In genomic region chr20:2797136-2797983, GRCh38 we compare ENCODE assay signal across 27 cellular contexts. TPM values are rescaled to one million over a fixed set of nuclear protein-coding genes. Genes with fewer than 3 reads are reported as not detected.
"Had no signal": no experiment of that assay in that cellular context is flagged by ENCODE, and none has a peak within 500 bp of the region (broad histone marks: within the 10 kb centered on the region; RNA-seq: fewer than 3 reads in every experiment).

No MANE protein-coding gene starts in this region.

- H3K4me3 Mint-ChIP-seq: activated CD4-positive, alpha-beta T cell treated with anti-CD3 and anti-CD28 coated beads for 36 hours; activated naive CD8-positive, alpha-beta T cell treated with anti-CD3 and anti-CD28 coated beads for 36 hours; activated T-cell treated with anti-CD3 and anti-CD28 coated beads, Interleukin-2, amount 50 U/mL, for 24 hours; activated T-helper 17 cell treated with anti-CD3 and anti-CD28 coated beads, Interleukin-2, amount 50 U/mL, for 72 hours; central memory CD8-positive, alpha-beta T cell; endodermal cell; T-helper 1 cell treated with Interleukin-12 subunit alpha and Interleukin-12 subunit beta and Interleukin-4 antibody, amounts not matched to agents 30 μg/mL and 1 μg/mL, for 36 hours; WTC11 had no signal

- H3K27ac ChIP-seq: breast epithelium, esophagus squamous epithelium, gastroesophageal sphincter, thoracic aorta, upper lobe of right lung had no signal

- H3K4me1 ChIP-seq: breast epithelium had no signal

- H3K36me3 Mint-ChIP-seq: activated naive CD8-positive, alpha-beta T cell treated with anti-CD3 and anti-CD28 coated beads for 36 hours had no signal

- H3K4me3 ChIP-seq: breast epithelium, esophagus squamous epithelium, gastroesophageal sphincter, thoracic aorta, upper lobe of right lung had no signal

- ATAC-seq: activated CD4-positive, alpha-beta T cell treated with anti-CD3 and anti-CD28 coated beads for 36 hours; activated T-helper 17 cell treated with anti-CD3 and anti-CD28 coated beads, Interleukin-2, amount 50 U/mL, for 72 hours; gastroesophageal sphincter; left ventricle myocardium superior; natural killer cell treated with Interleukin-12 subunit alpha and Interleukin-12 subunit beta and Interleukin-15 and Interleukin-18, amount 100 ng/mL, for 72 hours; upper lobe of right lung; WTC11 had no signal

- H3K9me3 Mint-ChIP-seq: activated naive CD8-positive, alpha-beta T cell treated with anti-CD3 and anti-CD28 coated beads for 36 hours; activated T-cell treated with anti-CD3 and anti-CD28 coated beads, Interleukin-2, amount 50 U/mL, for 24 hours; activated T-helper 17 cell treated with anti-CD3 and anti-CD28 coated beads, Interleukin-2, amount 50 U/mL, for 72 hours; central memory CD8-positive, alpha-beta T cell; endodermal cell; natural killer cell treated with Interleukin-12 subunit alpha and Interleukin-12 subunit beta and Interleukin-15 and Interleukin-18, amount 100 ng/mL, for 72 hours; T-helper 1 cell treated with Interleukin-12 subunit alpha and Interleukin-12 subunit beta and Interleukin-4 antibody, amounts not matched to agents 30 μg/mL and 1 μg/mL, for 36 hours; WTC11 had no signal

- H3K36me3 ChIP-seq: breast epithelium, esophagus squamous epithelium, gastroesophageal sphincter, thoracic aorta, upper lobe of right lung had no signal

- H3K27ac Mint-ChIP-seq: activated CD4-positive, alpha-beta T cell treated with anti-CD3 and anti-CD28 coated beads for 36 hours; activated naive CD8-positive, alpha-beta T cell treated with anti-CD3 and anti-CD28 coated beads for 36 hours; activated T-cell treated with anti-CD3 and anti-CD28 coated beads, Interleukin-2, amount 50 U/mL, for 24 hours; activated T-helper 17 cell treated with anti-CD3 and anti-CD28 coated beads, Interleukin-2, amount 50 U/mL, for 72 hours; endodermal cell; natural killer cell treated with Interleukin-12 subunit alpha and Interleukin-12 subunit beta and Interleukin-15 and Interleukin-18, amount 100 ng/mL, for 72 hours; progenitor cell of endocrine pancreas; T-helper 1 cell treated with Interleukin-12 subunit alpha and Interleukin-12 subunit beta and Interleukin-4 antibody, amounts not matched to agents 30 μg/mL and 1 μg/mL, for 36 hours; WTC11 had no signal

- DNase-seq: activated CD4-positive, alpha-beta T cell treated with anti-CD3 and anti-CD28 coated beads for 36 hours; activated CD4-positive, alpha-beta T cell treated with anti-CD3 and anti-CD28 coated beads, Interleukin-2, amount 50 U/mL, for 4 hours; activated CD8-positive, alpha-beta memory T cell treated with anti-CD3 and anti-CD28 coated beads for 24 hours; activated CD8-positive, alpha-beta memory T cell treated with anti-CD3 and anti-CD28 coated beads, Interleukin-2, amount 50 U/mL, for 4 hours; activated naive CD8-positive, alpha-beta T cell treated with anti-CD3 and anti-CD28 coated beads for 36 hours; activated T-cell treated with anti-CD3 and anti-CD28 coated beads, Interleukin-2, amount 50 U/mL, for 24 hours; cortex of kidney; endodermal cell; esophagus squamous epithelium; hypothalamus; left ventricle myocardium superior; occipital lobe; retina; stimulated activated CD4-positive, alpha-beta T cell treated with anti-CD3 and anti-CD28 coated beads, Interleukin-2, amount 100 ng/mL, for 48 hours; stimulated activated naive CD4-positive, alpha-beta T cell treated with Interleukin-2 at 50 U/mL for 16 hours; T1000; upper lobe of right lung had no signal

- H3K9me3 ChIP-seq: breast epithelium, esophagus squamous epithelium, gastroesophageal sphincter, thoracic aorta, upper lobe of right lung had no signal

RNA-seq across cellular contexts. Expression of gene CPXM1, which starts 3.1 kb away (rescaled TPM):
- total RNA-seq: thoracic aorta had no signal

RNA-seq across cellular contexts. Expression of gene C20orf141, which starts 17.4 kb away (rescaled TPM):
- total RNA-seq: activated CD4-positive, alpha-beta T cell treated with anti-CD3 and anti-CD28 coated beads for 36 hours; activated naive CD8-positive, alpha-beta T cell treated with anti-CD3 and anti-CD28 coated beads for 36 hours; activated T-helper 17 cell treated with anti-CD3 and anti-CD28 coated beads, Interleukin-2, amount 50 U/mL, for 72 hours; astrocyte; breast epithelium; endodermal cell; esophagus squamous epithelium; gastroesophageal sphincter; left ventricle myocardium superior; natural killer cell treated with Interleukin-12 subunit alpha and Interleukin-12 subunit beta and Interleukin-15 and Interleukin-18, amount 100 ng/mL, for 72 hours; occipital lobe; progenitor cell of endocrine pancreas; thoracic aorta; upper lobe of right lung; WTC11 had no signal

RNA-seq across cellular contexts. Expression of gene TMEM239, which starts 18.8 kb away (rescaled TPM):
- total RNA-seq: activated CD4-positive, alpha-beta T cell treated with anti-CD3 and anti-CD28 coated beads for 36 hours; activated naive CD8-positive, alpha-beta T cell treated with anti-CD3 and anti-CD28 coated beads for 36 hours; activated T-helper 17 cell treated with anti-CD3 and anti-CD28 coated beads, Interleukin-2, amount 50 U/mL, for 72 hours; astrocyte; endodermal cell; esophagus squamous epithelium; left ventricle myocardium superior; natural killer cell treated with Interleukin-12 subunit alpha and Interleukin-12 subunit beta and Interleukin-15 and Interleukin-18, amount 100 ng/mL, for 72 hours; occipital lobe; progenitor cell of endocrine pancreas; thoracic aorta; upper lobe of right lung; WTC11 had no signal
